ENCODE assay signal across 9 cellular contexts in the genomic region with DNA sequence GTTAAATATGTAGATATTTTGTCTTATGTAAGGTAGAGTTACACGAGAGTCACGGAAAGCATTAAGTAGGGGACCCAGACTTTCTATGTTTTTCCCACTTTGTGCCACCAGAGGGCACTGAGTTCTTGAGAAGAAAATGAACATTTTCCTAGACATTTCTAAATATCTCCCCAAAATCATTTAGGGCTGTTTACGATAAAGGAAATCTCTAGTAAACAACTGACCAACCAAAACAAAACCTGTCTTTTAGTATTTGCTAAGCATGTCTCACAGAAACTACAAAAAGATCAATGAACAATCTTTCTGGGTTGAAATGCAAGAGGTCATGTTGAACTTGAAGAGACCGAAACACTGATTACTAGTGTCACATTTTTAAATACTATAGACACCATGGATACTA. TPM values are rescaled to one million over a fixed set of nuclear protein-coding genes. Genes with fewer than 3 reads are reported as not detected.
DNase-seq lines count a peak whose midpoint lies in the region; ATAC-seq, FAIRE-seq and TF ChIP-seq lines count a peak whose summit lies in the region.
"Had no signal": no experiment of that assay in that cellular context is flagged by ENCODE, and none has a peak within 500 bp of the region (broad histone marks: within the 10 kb centered on the region; RNA-seq: fewer than 3 reads in every experiment).

No MANE protein-coding gene starts in this region.

- H3K4me1 Mint-ChIP-seq in CD4-positive, alpha-beta T cell (ENCODE audit: low read depth), result peaks cover 5% of the 10 kb centered on the region
- no peaks in the 10 kb centered on the region for H3K4me1 Mint-ChIP-seq in stimulated activated effector memory CD8-positive, alpha-beta T cell treated with anti-CD3 and anti-CD28 coated beads, Interleukin-12 subunit alpha, Interleukin-12 subunit beta, amount 100 ng/mL, for 72 hours

- POLR2A ChIA-PET in CD4-positive, alpha-beta T cell (lab: Charles Lee), result no interaction called here
- POLR2A ChIA-PET in PC-3 (lab: Charles Lee; ENCODE audit: unreplicated experiment), result interaction anchor here (0.6 kb wide), 1 partner anchor 32 kb away, joined by 6 read pairs; no protein-coding TSS in a partner anchor

- no peaks in the 10 kb centered on the region for H3K9me3 ChIP-seq in CD4-positive, alpha-beta T cell (ENCODE audit: control insufficient read depth, low read length)
- no peaks in the 10 kb centered on the region for H3K9me3 ChIP-seq in PC-3 (ENCODE audit: low read length)
- H3K9me3 ChIP-seq in kidney (ENCODE audit: control insufficient read depth in 1 of 2, low read length in 2 of 2), result no peaks in the 10 kb centered on the region

- DNase-seq in CD4-positive, alpha-beta T cell, result peak in 6 of 10 experiments; percentile 3 to 27 (median 20)
- DNase-seq in PC-3 (peak; percentile 91), astrocyte of the hippocampus (ENCODE audit: low read depth, low spot score) (peak; percentile 70), kidney (no peak)
- DNase-seq in stimulated activated effector memory CD8-positive, alpha-beta T cell treated with anti-CD3 and anti-CD28 coated beads, Interleukin-12 subunit alpha, Interleukin-12 subunit beta, amount 100 ng/mL, for 72 hours (ENCODE audit: low spot score in 2 of 2), result peak; percentile 15 to 54
- DNase-seq in activated effector memory CD4-positive, alpha-beta T cell treated with Interleukin-2 at 50 U/mL for 16 hours, result no peak

- peaks cover 20% of the 10 kb centered on the region for H3K4me1 ChIP-seq in PC-3 (ENCODE audit: insufficient read depth, low read length)
- H3K4me1 ChIP-seq in kidney (ENCODE audit: control insufficient read depth in 1 of 2, insufficient read depth in 1 of 2, low read depth in 1 of 2, low read length in 2 of 2), result no peaks in the 10 kb centered on the region

- peak; percentile 78 for TF ChIP-seq CTCF in CD4-positive, alpha-beta T cell (IDR thresholded peaks at IDR 0.05)
- TF ChIP-seq CTCF in GM12874 (IDR thresholded peaks at IDR 0.05; ENCODE audit: insufficient read depth, low read depth, low read length) (peak; percentile 58; the same call in 1 of the 2 replicates), PC-3 (conservative IDR thresholded peaks at IDR 0.05; ENCODE audit: low read depth, low read length) (peak; percentile 89), kidney (IDR thresholded peaks at IDR 0.05; ENCODE audit: borderline replicate concordance, extremely low read depth, insufficient read depth) (peak; percentile 28)

- no peaks in the 10 kb centered on the region for H3K9me3 Mint-ChIP-seq in CD4-positive, alpha-beta T cell
- no peaks in the 10 kb centered on the region for H3K9me3 Mint-ChIP-seq in stimulated activated effector memory CD8-positive, alpha-beta T cell treated with anti-CD3 and anti-CD28 coated beads, Interleukin-12 subunit alpha, Interleukin-12 subunit beta, amount 100 ng/mL, for 72 hours

- no peaks in the 10 kb centered on the region for H3F3A ChIP-seq in PC-3 (ENCODE audit: low read length, unreplicated experiment)

- no TSS peak for BruUV-seq in PC-3 (replicated peaks; lab: Mats Ljungman, UMichigan)

- peak; percentile 33 for FAIRE-seq in kidney (lab: Jason Lieb, UNC)

- no peaks in the 10 kb centered on the region for H3K27me3 ChIP-seq in CD4-positive, alpha-beta T cell (ENCODE audit: control insufficient read depth, insufficient read depth, low read length)
- H3K27me3 ChIP-seq in PC-3 (ENCODE audit: low read length), result no peaks in the 10 kb centered on the region

- no peaks in the 10 kb centered on the region for H3K9me2 ChIP-seq in PC-3 (replicated peaks; ENCODE audit: low read length)

- H3K4me2 ChIP-seq in PC-3 (ENCODE audit: low read length), result 0 out of 2 replicates have a peak overlapping the region, but pooled peaks have one; percentile 8

- no peaks in the 10 kb centered on the region for H3K27me3 Mint-ChIP-seq in CD4-positive, alpha-beta T cell

- no peaks in the 10 kb centered on the region for H3K79me2 ChIP-seq in PC-3 (ENCODE audit: low read length)

- no peak overlapping the region for H3K27ac Mint-ChIP-seq in CD4-positive, alpha-beta T cell
- no peak overlapping the region for H3K27ac Mint-ChIP-seq in stimulated activated effector memory CD8-positive, alpha-beta T cell treated with anti-CD3 and anti-CD28 coated beads, Interleukin-12 subunit alpha, Interleukin-12 subunit beta, amount 100 ng/mL, for 72 hours

- H3K9ac ChIP-seq in PC-3 (ENCODE audit: low read length) (no peak overlapping the region), kidney (ENCODE audit: low read length in 2 of 2) (no peak overlapping the region)

- H4K20me1 ChIP-seq in PC-3 (ENCODE audit: low read length), result no peaks in the 10 kb centered on the region

- peak overlapping the region; percentile 36; the same call in 1 of the 2 replicates for H2AFZ ChIP-seq in PC-3 (ENCODE audit: low read length)

- intact Hi-C loops in CD4-positive, alpha-beta T cell (cut with DNase I, micrococcal nuclease), result loop anchor here in 1 of 2 experiments (1.0 kb wide), 2 partner anchors 743 to 853 kb away; no protein-coding TSS in a partner anchor
- intact Hi-C loops in PC-3 (cut with micrococcal nuclease) (loop anchor here (1.0 to 10.0 kb wide), 6 partner anchors 37 to 920 kb away; no protein-coding TSS in a partner anchor), kidney (cut with DNase I) (no loop called here)

- H3K36me3 ChIP-seq in PC-3 (ENCODE audit: low read depth, low read length) (peaks cover 4% of the 10 kb centered on the region; the same call in 1 of the 2 replicates), kidney (ENCODE audit: control insufficient read depth in 1 of 2, insufficient read depth in 2 of 2, low read length in 2 of 2) (peaks cover 0 to 4% of the 10 kb centered on the region in 2 donors)

- no peak overlapping the region for H3K4me3 Mint-ChIP-seq in CD4-positive, alpha-beta T cell
- H3K4me3 Mint-ChIP-seq in stimulated activated effector memory CD8-positive, alpha-beta T cell treated with anti-CD3 and anti-CD28 coated beads, Interleukin-12 subunit alpha, Interleukin-12 subunit beta, amount 100 ng/mL, for 72 hours, result no peak overlapping the region

- no peaks in the 10 kb centered on the region for H3K36me3 Mint-ChIP-seq in CD4-positive, alpha-beta T cell (ENCODE audit: low read depth)
- peaks cover 6% of the 10 kb centered on the region for H3K36me3 Mint-ChIP-seq in stimulated activated effector memory CD8-positive, alpha-beta T cell treated with anti-CD3 and anti-CD28 coated beads, Interleukin-12 subunit alpha, Interleukin-12 subunit beta, amount 100 ng/mL, for 72 hours

- no peak overlapping the region for H3K27ac ChIP-seq in CD4-positive, alpha-beta T cell (ENCODE audit: low read depth, low read length)
- no peak overlapping the region for H3K27ac ChIP-seq in PC-3 (ENCODE audit: low read length)
- no peak overlapping the region for H3K27ac ChIP-seq in kidney (ENCODE audit: low read depth in 2 of 2, low read length in 2 of 2)

- CTCF ChIA-PET in CD4-positive, alpha-beta T cell (lab: Charles Lee), result interaction anchor here (0.9 to 2.4 kb wide), 3 partner anchors 9 to 853 kb away, joined by 4 to 9 read pairs (median 4); no protein-coding TSS in a partner anchor
- CTCF ChIA-PET in PC-3 (lab: Charles Lee), result interaction anchor here (0.7 to 1.4 kb wide), 3 partner anchors 27 to 745 kb away, joined by 4 to 5 read pairs (median 4); no protein-coding TSS in a partner anchor

- H3K4me3 ChIP-seq in PC-3 (ENCODE audit: low read length), result no peak overlapping the region
- H3K4me3 ChIP-seq in kidney (ENCODE audit: low read length in 2 of 2), result no peak overlapping the region

- ATAC-seq in CD4-positive, alpha-beta T cell (ENCODE audit: poor library complexity), result peak; percentile 68
- ATAC-seq in HG02973 (IDR thresholded peaks at IDR 0.05; ENCODE audit: unreplicated experiment) (peak; percentile 67), PC-3 (peak; percentile 63)
- peak; percentile 43 for ATAC-seq in stimulated activated effector memory CD8-positive, alpha-beta T cell treated with anti-CD3 and anti-CD28 coated beads, Interleukin-12 subunit alpha, Interleukin-12 subunit beta, amount 100 ng/mL, for 72 hours

RNA-seq across cellular contexts. Expression of a gene that starts 16.1 kb away (rescaled TPM):
- total RNA-seq in CD4-positive, alpha-beta T cell, result not detected
- total RNA-seq in PC-3 (2014; rRNA removed) (not detected in 2 replicates), kidney (not detected)
- polyA plus RNA-seq in kidney (ENCODE audit: insufficient read depth, low read depth, low replicate concordance), result not detected
- total RNA-seq: urinary bladder had no signal
- polyA plus RNA-seq: urinary bladder had no signal

RNA-seq across cellular contexts. Expression of a gene that starts 33.2 kb away (rescaled TPM):
- total RNA-seq in CD4-positive, alpha-beta T cell, result 10 to 100 TPM; 24.7 to 31.5 TPM
- total RNA-seq in PC-3 (2014; rRNA removed) (40.1 and 49.4 TPM in 2 replicates), kidney (37.8 TPM)
- polyA plus RNA-seq in kidney (ENCODE audit: insufficient read depth, low read depth, low replicate concordance), result 31.7 TPM

Comparison
In these comparisons a context has a peak if more than half of its experiments do, and no peak if none do; other contexts are left out.
1. DNase-seq: peak in CD4-positive, alpha-beta T cell (6 of 10), PC-3 (single experiment), astrocyte of the hippocampus (single experiment) and stimulated activated effector memory CD8-positive, alpha-beta T cell treated with anti-CD3 and anti-CD28 coated beads, Interleukin-12 subunit alpha, Interleukin-12 subunit beta, amount 100 ng/mL, for 72 hours (2 of 2); none in kidney (single experiment) and activated effector memory CD4-positive, alpha-beta T cell treated with Interleukin-2 at 50 U/mL for 16 hours (single experiment).
2. CTCF ChIP-seq: peak in every context shown above with its lines; median percentile 89 in PC-3; 78 in CD4-positive, alpha-beta T cell; 58 in GM12874; 28 in kidney.
3. Peak in every context shown above with its lines, with median percentiles within 50 percentile points of each other: ATAC-seq.